ENCODE assay signal across 12 cellular contexts in the genomic region with DNA sequence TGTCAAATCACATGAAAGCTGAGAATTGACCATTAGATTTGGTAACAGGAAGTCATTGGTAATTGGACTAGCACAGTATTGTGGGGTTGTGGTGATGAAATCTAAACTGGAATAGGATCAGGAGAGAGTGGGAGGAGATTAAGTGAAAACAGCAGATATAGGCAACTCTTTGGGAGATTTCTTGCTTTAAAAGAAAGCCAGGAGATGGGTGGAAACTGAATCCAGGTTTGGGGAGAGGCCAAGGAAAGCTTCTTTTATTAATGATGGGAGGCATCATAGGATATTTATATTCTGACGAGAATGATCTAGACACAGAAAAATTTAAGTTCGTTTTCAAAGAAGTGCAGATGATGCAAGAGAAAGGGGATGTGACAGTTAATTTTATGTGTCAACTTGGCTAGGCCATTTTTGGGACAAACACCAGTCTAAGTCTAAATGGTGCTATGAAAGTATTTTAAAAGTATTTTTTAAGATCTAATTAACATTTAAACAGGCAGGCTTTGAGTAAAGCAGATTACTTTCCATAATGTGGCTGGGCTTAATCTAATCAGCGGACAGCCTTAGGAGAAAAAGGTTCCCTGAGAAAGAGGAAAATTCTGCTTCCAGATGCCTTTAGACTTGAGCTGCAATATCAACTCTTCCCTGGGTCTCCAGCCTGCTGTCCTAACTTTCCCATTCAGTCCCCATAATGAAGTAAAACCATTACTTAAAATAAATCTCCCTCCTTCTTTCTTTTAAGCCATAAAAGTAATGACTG. TPM values are rescaled to one million over a fixed set of nuclear protein-coding genes. Genes with fewer than 3 reads are reported as not detected.
A peak's percentile ranks its signal among the peaks of the same experiment; 100 is the strongest.
DNase-seq lines count a peak whose midpoint lies in the region; ATAC-seq and TF ChIP-seq lines count a peak whose summit lies in the region.
"Had no signal": no experiment of that assay in that cellular context is flagged by ENCODE, and none has a peak within 500 bp of the region (broad histone marks: within the 10 kb centered on the region; RNA-seq: fewer than 3 reads in every experiment).

No MANE protein-coding gene starts in this region.

- H3K4me2 ChIP-seq in mesenchymal stem cell (ENCODE audit: low read length, poor library complexity, severe bottlenecking), result no peak overlapping the region

- H3K27me3 ChIP-seq in MG63, result no peaks in the 10 kb centered on the region
- H3K27me3 ChIP-seq in mesenchymal stem cell (ENCODE audit: control insufficient read depth in 1 of 2, insufficient read depth in 1 of 2, low read length in 2 of 2), result no peaks in the 10 kb centered on the region
- H3K27me3 ChIP-seq: testis had no signal

- no peak overlapping the region for H3K14ac ChIP-seq in mesenchymal stem cell (ENCODE audit: low read length in 2 of 2)

- H3K36me3 ChIP-seq in MG63, result peaks cover 64% of the 10 kb centered on the region
- peaks cover 51 to 93% of the 10 kb centered on the region in 2 experiments for H3K36me3 ChIP-seq in mesenchymal stem cell (ENCODE audit: control insufficient read depth in 1 of 2, insufficient read depth in 2 of 2, low read depth in 1 of 2, low read length in 2 of 2)

- H3K27ac ChIP-seq in mesenchymal stem cell (ENCODE audit: low read length, poor library complexity, severe bottlenecking), result no peak overlapping the region
- H3K27ac ChIP-seq in caudate nucleus (ENCODE audit: low read depth, low read length), result no peak overlapping the region
- H3K27ac ChIP-seq: testis, VCaP had no signal

- 73% methylated on average over 3 of the region's 3 CpGs for WGBS in mesenchymal stem cell

- H4K91ac ChIP-seq in mesenchymal stem cell (ENCODE audit: low read length), result no peak overlapping the region

- H3K9ac ChIP-seq in mesenchymal stem cell (ENCODE audit: low read length), result peak overlapping the region; percentile 77

- H2BK12ac ChIP-seq in mesenchymal stem cell (ENCODE audit: low read length in 2 of 2), result no peak overlapping the region

- CTCF ChIA-PET in AG04449 (lab: Yijun Ruan, JAX), result interaction anchor here (1.0 to 1.9 kb wide), 5 partner anchors 9 to 158 kb away, joined by 3 to 7 read pairs (median 5); no protein-coding TSS in a partner anchor

- in situ Hi-C loops in GM13976 (cut with MboI; ENCODE audit: low sequenced_read_pairs, unreplicated experiment), result no loop called here

- H3K4me1 ChIP-seq in mesenchymal stem cell (ENCODE audit: control insufficient read depth, insufficient read depth, low read depth, low read length), result no peaks in the 10 kb centered on the region
- H3K4me1 ChIP-seq: testis had no signal

- no peak overlapping the region for H3K18ac ChIP-seq in mesenchymal stem cell (ENCODE audit: low read depth in 1 of 2, low read length in 2 of 2)

- no peak overlapping the region for H4K8ac ChIP-seq in mesenchymal stem cell (ENCODE audit: low read length)

- H2BK5ac ChIP-seq in mesenchymal stem cell (ENCODE audit: low read depth, low read length, poor library complexity, severe bottlenecking), result no peak overlapping the region

- H2BK15ac ChIP-seq in mesenchymal stem cell (ENCODE audit: low read depth, poor library complexity, severe bottlenecking), result no peak overlapping the region

- H2BK120ac ChIP-seq in mesenchymal stem cell (ENCODE audit: low read depth, low read length), result no peak overlapping the region

- H3K9me3 ChIP-seq in MG63 (no peaks in the 10 kb centered on the region), mesenchymal stem cell (ENCODE audit: control insufficient read depth, low read length) (no peaks in the 10 kb centered on the region)
- H3K9me3 ChIP-seq: testis had no signal

- H3K4ac ChIP-seq in mesenchymal stem cell (ENCODE audit: low read depth in 1 of 2, low read length in 2 of 2), result no peak overlapping the region

- ATAC-seq in GM21360 (IDR thresholded peaks at IDR 0.05; ENCODE audit: unreplicated experiment), result no peak
- ATAC-seq: Panc1 had no signal

- TF ChIP-seq CTCF in AG04449 (IDR thresholded peaks at IDR 0.05; ENCODE audit: insufficient read depth, low read length, missing control alignments), result no peak
- TF ChIP-seq CTCF in cardiac fibroblast (IDR thresholded peaks at IDR 0.05; ENCODE audit: low read depth, low read length), result no peak
- no peak for TF ChIP-seq CTCF in GM13976 (IDR thresholded peaks at IDR 0.05; ENCODE audit: borderline replicate concordance, control extremely low read depth, extremely low read depth, insufficient read depth, missing control alignments)

- POLR2A ChIA-PET in AG04449 (lab: Yijun Ruan, JAX), result interaction anchor here (0.6 to 1.1 kb wide), 2 partner anchors 10 to 14 kb away, joined by 3 read pairs; no protein-coding TSS in a partner anchor

- no peak overlapping the region for H3K23ac ChIP-seq in mesenchymal stem cell (ENCODE audit: low read length in 2 of 2)

- H3K4me3 ChIP-seq in AG04449 (ENCODE audit: low read depth, low read length), result no peak overlapping the region
- no peak overlapping the region for H3K4me3 ChIP-seq in MG63
- H3K4me3 ChIP-seq in cardiac fibroblast (replicated peaks in 1 of 2; ENCODE audit: low read depth in 2 of 2, low read length in 2 of 2), result no peak overlapping the region
- H3K4me3 ChIP-seq in mesenchymal stem cell (ENCODE audit: insufficient read depth in 1 of 2, low read depth in 1 of 2, low read length in 2 of 2), result no peak overlapping the region
- H3K4me3 ChIP-seq: testis had no signal

- H3K79me1 ChIP-seq in mesenchymal stem cell (replicated peaks; ENCODE audit: low read length, poor library complexity, severe bottlenecking), result peaks cover 32% of the 10 kb centered on the region

- DNase-seq in AG04449 (ENCODE audit: low read depth, low spot score) (peak; percentile 47), MG63 (peak; percentile 9), cardiac fibroblast (ENCODE audit: low read depth in 2 of 2) (peak; percentile 70 to 79), mesenchymal stem cell (peak; percentile 59), caudate nucleus (lab: John Stamatoyannopoulos, UW) (no peak), RKO (ENCODE audit: low spot score) (no peak), GM13976 (ENCODE audit: low spot score) (no peak)
- DNase-seq: NCI-H1694, testis had no signal

- H2AK5ac ChIP-seq in mesenchymal stem cell (ENCODE audit: low read length, severe bottlenecking), result no peak overlapping the region

- H2AFZ ChIP-seq in mesenchymal stem cell (ENCODE audit: low read depth, low read length), result no peak overlapping the region

RNA-seq across cellular contexts. Expression of a gene that starts 24.7 kb away (rescaled TPM):
- 19.2 and 26.6 TPM in 2 replicates for total RNA-seq in MG63 (2014; rRNA removed; shearing (Covaris generic); ENCODE audit: low replicate concordance)
- 106 TPM for polyA plus RNA-seq in mesenchymal stem cell (2013, experiment 1 of 2)
- 98.8 TPM for polyA plus RNA-seq in mesenchymal stem cell (2013, experiment 2 of 2)

Comparison
In these comparisons a context has a peak if more than half of its experiments do, and no peak if none do; other contexts are left out.
1. DNase-seq: peak in AG04449 (single experiment), MG63 (single experiment), cardiac fibroblast (2 of 2) and mesenchymal stem cell (single experiment); none in caudate nucleus (0 of 61), RKO (single experiment) and GM13976 (single experiment).